Comparison of ENCODE assay signal across 20 cellular contexts in genomic region chr6:32932132-32932868, GRCh38. TPM values are rescaled to one million over a fixed set of nuclear protein-coding genes. Genes with fewer than 3 reads are reported as not detected.
DNase-seq lines count a peak whose midpoint lies in the region; ATAC-seq, FAIRE-seq and TF ChIP-seq lines count a peak whose summit lies in the region.
"Had no signal": no experiment of that assay in that cellular context is flagged by ENCODE, and none has a peak within 500 bp of the region (broad histone marks: within the 10 kb centered on the region; RNA-seq: fewer than 3 reads in every experiment).

No MANE protein-coding gene starts in this region.

- in situ Hi-C loops in HepG2 (cut with HindIII; ENCODE audit: extremely low pct_ligation_motif_present, low pct_unique_long_range_greater_than_20kb) = no loop called here

- H3K27ac ChIP-seq in HepG2 (ENCODE audit: extremely low read length, insufficient read depth, low read length) = no peak overlapping the region
- H3K27ac ChIP-seq in right lobe of liver = no peak overlapping the region
- peak overlapping the region; percentile 43 for H3K27ac ChIP-seq in VCaP
- no peak overlapping the region for H3K27ac ChIP-seq in GM23338 (ENCODE audit: low read depth)
- no peak overlapping the region for H3K27ac ChIP-seq in SJCRH30
- H3K27ac ChIP-seq: colonic mucosa had no signal

- POLR2A ChIA-PET in HepG2 (lab: Yijun Ruan, JAX) = no interaction called here

- no peaks in the 10 kb centered on the region for H3K27me3 Mint-ChIP-seq in GM23338 (ENCODE audit: insufficient read depth, low read depth, poor library complexity)
- H3K27me3 Mint-ChIP-seq: CD4-positive, alpha-beta memory T cell had no signal

- H3K4me3 ChIP-seq in HepG2 (replicated peaks in 1 of 3; ENCODE audit: insufficient read depth in 1 of 3, low read depth in 2 of 3, low read length in 3 of 3) (no peak overlapping the region), right lobe of liver (no peak overlapping the region), GM23338 (no peak overlapping the region), SJCRH30 (no peak overlapping the region)
- H3K4me3 ChIP-seq: colonic mucosa had no signal

- H3K9me3 Mint-ChIP-seq in GM23338 = no peaks in the 10 kb centered on the region

- CTCF ChIA-PET in HepG2 (lab: Yijun Ruan, JAX; ENCODE audit: low intra/inter-chr PET ratio, low total read pairs) = interaction anchor here (3.6 to 6.2 kb wide), 2 partner anchors 15 to 52 kb away, joined by 27 to 103 read pairs; no protein-coding TSS in a partner anchor

- no peak overlapping the region for H3K27ac Mint-ChIP-seq in GM23338
- H3K27ac Mint-ChIP-seq: CD4-positive, alpha-beta memory T cell had no signal

- H3K9ac ChIP-seq in HepG2 (ENCODE audit: insufficient read depth, low read depth, low read length) = no peak overlapping the region

- H3K79me2 ChIP-seq in HepG2 (ENCODE audit: insufficient read depth, low read length) (no peaks in the 10 kb centered on the region), GM23338 (replicated peaks; ENCODE audit: insufficient read depth) (no peaks in the 10 kb centered on the region)

- DNase-seq in HepG2 (ENCODE audit: low spot score) (no peak), right lobe of liver (no peak), fibroblast of peridontal ligament (ENCODE audit: extremely low read depth) (peak; percentile 53), HT-29 (ENCODE audit: low spot score) (no peak), GM23338 (ENCODE audit: low spot score) (no peak), SJCRH30 (no peak)
- no peak for DNase-seq in stimulated activated naive CD8-positive, alpha-beta T cell treated with anti-CD3 and anti-CD28 coated beads, Interleukin-15, Interleukin-2, amounts not matched to agents 100 U/mL and 50 U/mL, for 24 hours
- DNase-seq: activated CD4-positive, alpha-beta T cell treated with anti-CD3 and anti-CD28 coated beads for 4 hours; CD4-positive, alpha-beta memory T cell; colonic mucosa; DMS79 treated with DMSO at 0.1 percent for 48 hours; MV-4-11; NCI-H1930; NCI-H446; NK-92 treated with Interleukin-12 subunit alpha and Interleukin-12 subunit beta, amount 100 ng/mL, for 24 hours; RPMI8226; T1000 had no signal

- no peak overlapping the region for H3K4me3 Mint-ChIP-seq in GM23338
- H3K4me3 Mint-ChIP-seq: CD4-positive, alpha-beta memory T cell had no signal

- no peaks in the 10 kb centered on the region for H3K4me1 Mint-ChIP-seq in GM23338

- no peaks in the 10 kb centered on the region for H3F3A ChIP-seq in GM23338 (replicated peaks; ENCODE audit: low read depth)

- no peak for TF ChIP-seq RAD21 in HepG2 (CRISPR knock-in tag; IDR thresholded peaks at IDR 0.05)

- no TSS peak for BruUV-seq in HepG2 (replicated peaks; lab: Mats Ljungman, UMichigan)

- H3K4me2 ChIP-seq in HepG2 (ENCODE audit: low read depth, low read length) (no peak overlapping the region), GM23338 (no peak overlapping the region)

- H3K27me3 ChIP-seq in HepG2 (ENCODE audit: control insufficient read depth in 1 of 2, insufficient read depth in 2 of 2, low read length in 2 of 2) (peaks cover 2 to 23% of the 10 kb centered on the region in 2 experiments; a peak in 3 of 5 replicates), right lobe of liver (no peaks in the 10 kb centered on the region), GM23338 (ENCODE audit: insufficient read depth) (no peaks in the 10 kb centered on the region), SJCRH30 (peaks cover 9% of the 10 kb centered on the region; the same call in 1 of the 2 replicates)
- H3K27me3 ChIP-seq: colonic mucosa had no signal

- H3K9me2 ChIP-seq in GM23338 (ENCODE audit: insufficient read depth) = no peaks in the 10 kb centered on the region

- H2AFZ ChIP-seq in HepG2 (ENCODE audit: low read length) (no peak overlapping the region), GM23338 (no peak overlapping the region)

- no peak for TF ChIP-seq EP300 in HepG2 (IDR thresholded peaks at IDR 0.05; ENCODE audit: low read depth in 2 of 2, low read length in 2 of 2)
- no peak for TF ChIP-seq EP300 in HepG2 (CRISPR knock-in tag; IDR thresholded peaks at IDR 0.05; ENCODE audit: borderline replicate concordance)

- intact Hi-C loops in HepG2 (cut with micrococcal nuclease; ENCODE audit: unreplicated experiment) (loop anchor here (2.0 to 5.0 kb wide), 2 partner anchors 15 to 40 kb away; no protein-coding TSS in a partner anchor), right lobe of liver (cut with DNase I) (loop anchor here in 1 of 2 donors (10.0 kb wide), 1 partner anchor 47 kb away; no protein-coding TSS in a partner anchor)

- no peaks in the 10 kb centered on the region for H3K36me3 Mint-ChIP-seq in GM23338 (ENCODE audit: low read depth)

- H3K36me3 ChIP-seq in HepG2 (replicated peaks in 1 of 2; ENCODE audit: control insufficient read depth in 1 of 2, insufficient read depth in 2 of 2, low read length in 2 of 2) (no peaks in the 10 kb centered on the region), right lobe of liver (no peaks in the 10 kb centered on the region), GM23338 (ENCODE audit: insufficient read depth) (no peaks in the 10 kb centered on the region), SJCRH30 (no peaks in the 10 kb centered on the region)
- H3K36me3 ChIP-seq: colonic mucosa had no signal

- H4K20me1 ChIP-seq in HepG2 (ENCODE audit: insufficient read depth, low read length) = no peaks in the 10 kb centered on the region
- H4K20me1 ChIP-seq in GM23338 (replicated peaks; ENCODE audit: insufficient read depth) = no peaks in the 10 kb centered on the region

- ATAC-seq in HepG2 = peak; percentile 72
- no peak for ATAC-seq in right lobe of liver
- no peak for ATAC-seq in stimulated activated naive CD8-positive, alpha-beta T cell treated with anti-CD3 and anti-CD28 coated beads, Interleukin-15, Interleukin-2, amounts not matched to agents 100 U/mL and 50 U/mL, for 24 hours
- ATAC-seq in GM23338 = no peak
- ATAC-seq: left lobe of liver had no signal

- H3K9me3 ChIP-seq in HepG2 (ENCODE audit: low read length) (no peaks in the 10 kb centered on the region), right lobe of liver (no peaks in the 10 kb centered on the region), SJCRH30 (replicated peaks) (no peaks in the 10 kb centered on the region)
- H3K9me3 ChIP-seq: colonic mucosa had no signal

- TF ChIP-seq CTCF in HepG2 (CRISPR knock-in tag; IDR thresholded peaks at IDR 0.05) = no peak
- TF ChIP-seq CTCF in right lobe of liver (IDR thresholded peaks at IDR 0.05) = no peak
- TF ChIP-seq CTCF in VCaP (conservative IDR thresholded peaks at IDR 0.05) = no peak
- no peak for TF ChIP-seq CTCF in GM23338 (conservative IDR thresholded peaks at IDR 0.05; ENCODE audit: low read depth in 2 of 2)

- H3K4me1 ChIP-seq in HepG2 (ENCODE audit: insufficient read depth, low read length) (peaks cover 16% of the 10 kb centered on the region), right lobe of liver (no peaks in the 10 kb centered on the region), GM23338 (ENCODE audit: insufficient read depth) (no peaks in the 10 kb centered on the region), SJCRH30 (no peaks in the 10 kb centered on the region)
- H3K4me1 ChIP-seq: colonic mucosa had no signal

- WGBS in HepG2 (ENCODE audit: low lambda C conversion rate) = 12% methylated on average over 7 of the region's 7 CpGs
- 74% methylated on average over 6 of the region's 7 CpGs for WGBS in right lobe of liver (ENCODE audit: insufficient coverage, low coverage, low lambda C conversion rate, missing lambda C conversion rate)

- FAIRE-seq in HepG2 (lab: Jason Lieb, UNC) = no peak
- FAIRE-seq: A204.1 had no signal

- TF ChIP-seq POLR2A in HepG2 (IDR thresholded peaks at IDR 0.05; ENCODE audit: insufficient read depth in 1 of 2, low read depth in 2 of 2, low read length in 2 of 2) = no peak
- TF ChIP-seq POLR2A in right lobe of liver (IDR thresholded peaks at IDR 0.05) = no peak

RNA-seq across cellular contexts. Expression of gene HLA-DMB, which starts 8.5 kb away (rescaled TPM):
- not detected in 2 replicates for total RNA-seq in HepG2 (2016; rRNA removed; fragmentation: Illumina TruSeq; extraction: Trizol)
- total RNA-seq in HepG2 (2016; cell fraction: cytosol; rRNA removed; fragmentation: Illumina TruSeq; extraction: Trizol; ENCODE audit: low read depth) = not detected in 2 replicates
- total RNA-seq in HepG2 (2016; cell fraction: insoluble cytoplasmic fraction; rRNA removed; fragmentation: Illumina TruSeq; extraction: Trizol) = not detected in 2 replicates
- total RNA-seq in HepG2 (2016; cell fraction: membrane; rRNA removed; fragmentation: Illumina TruSeq; extraction: Trizol) = not detected in 2 replicates
- total RNA-seq in HepG2 (2016; cell fraction: nucleus; rRNA removed; fragmentation: Illumina TruSeq; extraction: Trizol) = not detected in 2 replicates
- not detected in 2 replicates for polyA plus RNA-seq in HepG2 (2011; rRNA removed)
- polyA plus RNA-seq in HepG2 (2011; cell fraction: cytosol; rRNA removed) = not detected in 2 replicates
- polyA plus RNA-seq in HepG2 (2011; cell fraction: nucleus; rRNA removed) = 0.09 TPM in 1 of 2 replicates, not detected in the other
- not detected in 2 replicates for polyA plus RNA-seq in HepG2 (2012)
- polyA plus RNA-seq in HepG2 (2016; cell fraction: cytosol; fragmentation: Illumina TruSeq; extraction: Trizol; ENCODE audit: low read depth) = not detected in 2 replicates
- polyA plus RNA-seq in HepG2 (2016; cell fraction: insoluble cytoplasmic fraction; fragmentation: Illumina TruSeq; extraction: Trizol; ENCODE audit: low read depth) = not detected in 2 replicates
- not detected in 2 replicates for polyA plus RNA-seq in HepG2 (2016; cell fraction: membrane; fragmentation: Illumina TruSeq; extraction: Trizol; ENCODE audit: low read depth)
- polyA plus RNA-seq in HepG2 (2016; cell fraction: nucleus; fragmentation: Illumina TruSeq; extraction: Trizol; ENCODE audit: insufficient read depth, low read depth) = not detected in 2 replicates
- polyA minus RNA-seq in HepG2 (2011; rRNA and poly(A)+ RNA removed; ENCODE audit: low replicate concordance) = not detected in 2 replicates
- polyA minus RNA-seq in HepG2 (2011; cell fraction: cytosol; rRNA and poly(A)+ RNA removed) = not detected in 2 replicates
- polyA minus RNA-seq in HepG2 (2011; cell fraction: nucleus; rRNA and poly(A)+ RNA removed) = not detected in 2 replicates
- total RNA-seq in right lobe of liver = 10 to 100 TPM in 1 of 6 experiments, 1 to 10 TPM in 5; 1.8 to 22.0 (median 6.5) TPM
- 2.1 and 3.3 TPM in 2 replicates for total RNA-seq in HT-29 (2014; rRNA removed; shearing (Covaris generic))
- 1.3 and 1.6 TPM in 2 replicates for total RNA-seq in GM23338 (2014; rRNA removed; shearing (Covaris generic))
- 0.70 and 1.4 TPM in 2 replicates for polyA plus RNA-seq in GM23338 (2016; fragmentation: Nextera tagmentation; extraction: Ambion mirVana)
- total RNA-seq in SJCRH30 (2014; rRNA removed; shearing (Covaris generic)) = not detected in 2 replicates

RNA-seq across cellular contexts. Expression of gene HLA-DMA, which starts 20.6 kb away (rescaled TPM):
- total RNA-seq in HepG2 (2016; rRNA removed; fragmentation: Illumina TruSeq; extraction: Trizol) (0.71 and 1.3 TPM in 2 replicates), right lobe of liver (10 to 100 TPM in 4 of 6 experiments, 1 to 10 TPM in 2; 6.9 to 26.2 (median 10.7) TPM)
- 0.53 and 0.61 TPM in 2 replicates for total RNA-seq in HepG2 (2016; cell fraction: cytosol; rRNA removed; fragmentation: Illumina TruSeq; extraction: Trizol; ENCODE audit: low read depth)
- total RNA-seq in HepG2 (2016; cell fraction: insoluble cytoplasmic fraction; rRNA removed; fragmentation: Illumina TruSeq; extraction: Trizol) = 0.82 and 1.2 TPM in 2 replicates
- total RNA-seq in HepG2 (2016; cell fraction: membrane; rRNA removed; fragmentation: Illumina TruSeq; extraction: Trizol) = 0.46 and 0.76 TPM in 2 replicates
- 0.78 and 0.85 TPM in 2 replicates for total RNA-seq in HepG2 (2016; cell fraction: nucleus; rRNA removed; fragmentation: Illumina TruSeq; extraction: Trizol)
- polyA plus RNA-seq in HepG2 (2011; rRNA removed) (0.70 and 1.7 TPM in 2 replicates), GM23338 (2016; fragmentation: Nextera tagmentation; extraction: Ambion mirVana) (6.2 and 8.1 TPM in 2 replicates)
- polyA plus RNA-seq in HepG2 (2011; cell fraction: cytosol; rRNA removed) = 0.59 and 1.2 TPM in 2 replicates
- polyA plus RNA-seq in HepG2 (2011; cell fraction: nucleus; rRNA removed) = 3.1 and 3.3 TPM in 2 replicates
- 1.6 and 1.7 TPM in 2 replicates for polyA plus RNA-seq in HepG2 (2012)
- polyA plus RNA-seq in HepG2 (2016; cell fraction: cytosol; fragmentation: Illumina TruSeq; extraction: Trizol; ENCODE audit: low read depth) = 0.12 and 0.36 TPM in 2 replicates
- 0.62 and 0.68 TPM in 2 replicates for polyA plus RNA-seq in HepG2 (2016; cell fraction: insoluble cytoplasmic fraction; fragmentation: Illumina TruSeq; extraction: Trizol; ENCODE audit: low read depth)
- 0.63 and 0.96 TPM in 2 replicates for polyA plus RNA-seq in HepG2 (2016; cell fraction: membrane; fragmentation: Illumina TruSeq; extraction: Trizol; ENCODE audit: low read depth)
- polyA plus RNA-seq in HepG2 (2016; cell fraction: nucleus; fragmentation: Illumina TruSeq; extraction: Trizol; ENCODE audit: insufficient read depth, low read depth) = 2.9 and 4.5 TPM in 2 replicates
- 1.2 and 1.9 TPM in 2 replicates for polyA minus RNA-seq in HepG2 (2011; rRNA and poly(A)+ RNA removed; ENCODE audit: low replicate concordance)
- not detected in 2 replicates for polyA minus RNA-seq in HepG2 (2011; cell fraction: cytosol; rRNA and poly(A)+ RNA removed)
- polyA minus RNA-seq in HepG2 (2011; cell fraction: nucleus; rRNA and poly(A)+ RNA removed) = 1.7 and 2.3 TPM in 2 replicates
- total RNA-seq in HT-29 (2014; rRNA removed; shearing (Covaris generic)) = 8.5 and 9.0 TPM in 2 replicates
- 3.5 and 5.2 TPM in 2 replicates for total RNA-seq in GM23338 (2014; rRNA removed; shearing (Covaris generic))
- total RNA-seq in SJCRH30 (2014; rRNA removed; shearing (Covaris generic)) = 0.14 and 0.51 TPM in 2 replicates

RNA-seq across cellular contexts. Expression of gene BRD2, which starts 36.1 kb away (rescaled TPM):
- 71.5 and 143 TPM in 2 replicates for total RNA-seq in HepG2 (2016; rRNA removed; fragmentation: Illumina TruSeq; extraction: Trizol)
- 57.3 and 65.0 TPM in 2 replicates for total RNA-seq in HepG2 (2016; cell fraction: cytosol; rRNA removed; fragmentation: Illumina TruSeq; extraction: Trizol; ENCODE audit: low read depth)
- 67.2 and 139 TPM in 2 replicates for total RNA-seq in HepG2 (2016; cell fraction: insoluble cytoplasmic fraction; rRNA removed; fragmentation: Illumina TruSeq; extraction: Trizol)
- total RNA-seq in HepG2 (2016; cell fraction: membrane; rRNA removed; fragmentation: Illumina TruSeq; extraction: Trizol) = 98.6 and 98.8 TPM in 2 replicates
- total RNA-seq in HepG2 (2016; cell fraction: nucleus; rRNA removed; fragmentation: Illumina TruSeq; extraction: Trizol) = 221 and 247 TPM in 2 replicates
- polyA plus RNA-seq in HepG2 (2011; rRNA removed) = 194 and 202 TPM in 2 replicates
- polyA plus RNA-seq in HepG2 (2011; cell fraction: cytosol; rRNA removed) = 75.6 and 93.5 TPM in 2 replicates
- polyA plus RNA-seq in HepG2 (2011; cell fraction: nucleus; rRNA removed) = 401 and 432 TPM in 2 replicates
- polyA plus RNA-seq in HepG2 (2012) = 149 and 160 TPM in 2 replicates
- polyA plus RNA-seq in HepG2 (2016; cell fraction: cytosol; fragmentation: Illumina TruSeq; extraction: Trizol; ENCODE audit: low read depth) = 30.1 and 33.2 TPM in 2 replicates
- 94.6 and 114 TPM in 2 replicates for polyA plus RNA-seq in HepG2 (2016; cell fraction: insoluble cytoplasmic fraction; fragmentation: Illumina TruSeq; extraction: Trizol; ENCODE audit: low read depth)
- 58.5 and 64.6 TPM in 2 replicates for polyA plus RNA-seq in HepG2 (2016; cell fraction: membrane; fragmentation: Illumina TruSeq; extraction: Trizol; ENCODE audit: low read depth)
- polyA plus RNA-seq in HepG2 (2016; cell fraction: nucleus; fragmentation: Illumina TruSeq; extraction: Trizol; ENCODE audit: insufficient read depth, low read depth) = 653 and 682 TPM in 2 replicates
- polyA minus RNA-seq in HepG2 (2011; rRNA and poly(A)+ RNA removed; ENCODE audit: low replicate concordance) = 126 and 157 TPM in 2 replicates
- polyA minus RNA-seq in HepG2 (2011; cell fraction: cytosol; rRNA and poly(A)+ RNA removed) = 43.6 and 49.2 TPM in 2 replicates
- 223 and 377 TPM in 2 replicates for polyA minus RNA-seq in HepG2 (2011; cell fraction: nucleus; rRNA and poly(A)+ RNA removed)
- 100 to 1,000 TPM in 1 of 6 experiments, 10 to 100 TPM in 5; 66.3 to 111 (median 73.7) TPM for total RNA-seq in right lobe of liver
- total RNA-seq in HT-29 (2014; rRNA removed; shearing (Covaris generic)) = 144 and 147 TPM in 2 replicates
- 169 and 182 TPM in 2 replicates for total RNA-seq in GM23338 (2014; rRNA removed; shearing (Covaris generic))
- 81.9 and 84.9 TPM in 2 replicates for polyA plus RNA-seq in GM23338 (2016; fragmentation: Nextera tagmentation; extraction: Ambion mirVana)
- 178 and 199 TPM in 2 replicates for total RNA-seq in SJCRH30 (2014; rRNA removed; shearing (Covaris generic))
